Comparison of ENCODE assay signal across 8 cellular contexts in genomic region chr17:58007781-58008706, GRCh38. TPM values are rescaled to one million over a fixed set of nuclear protein-coding genes. Genes with fewer than 3 reads are reported as not detected.
DNase-seq lines count a peak whose midpoint lies in the region; ATAC-seq, FAIRE-seq and TF ChIP-seq lines count a peak whose summit lies in the region.

No MANE protein-coding gene starts in this region.

- CTCF ChIA-PET in GM10248 (lab: Yijun Ruan, JAX), result interaction anchor here (0.8 to 2.8 kb wide), 9 partner anchors 8 to 174 kb away, joined by 3 to 22 read pairs (median 5); no protein-coding TSS in a partner anchor

- FAIRE-seq in urothelium cell line (lab: Jason Lieb, UNC), result no peak

- peak overlapping the region; percentile 86 for H3K4me2 ChIP-seq in MM.1S (ENCODE audit: low read depth, low read length)

- H3K27ac ChIP-seq in MM.1S (ENCODE audit: low read length), result peak overlapping the region; percentile 90
- H3K27ac ChIP-seq in dorsolateral prefrontal cortex, result peak overlapping the region in 58 of 59 donors; percentile 85 to 99 (median 98)

- peak overlapping the region; percentile 88 for H2AFZ ChIP-seq in MM.1S (ENCODE audit: low read length)

- peaks cover 16% of the 10 kb centered on the region for H3F3A ChIP-seq in MM.1S (ENCODE audit: insufficient read depth, low read length)

- DNase-seq in MM.1S (no peak), dorsolateral prefrontal cortex (peak in 1 of 10 donors; percentile 46), natural killer cell (no peak), GM10248 (ENCODE audit: extremely low spot score) (no peak), urothelium cell line (ENCODE audit: low spot score) (no peak)
- no peak for DNase-seq in stimulated activated CD4-positive, alpha-beta T cell treated with anti-CD3 and anti-CD28 coated beads, Interleukin-2, amount 100 ng/mL, for 48 hours

- ATAC-seq in GM18499 (IDR thresholded peaks at IDR 0.05; ENCODE audit: insufficient read depth, unreplicated experiment) (peak; percentile 8), GM21825 (IDR thresholded peaks at IDR 0.05; ENCODE audit: unreplicated experiment) (peak; percentile 20), natural killer cell (no peak)

- peaks cover 29% of the 10 kb centered on the region for H3K36me3 ChIP-seq in MM.1S (replicated peaks; ENCODE audit: insufficient read depth, low read length)

- H3K4me3 Mint-ChIP-seq in natural killer cell, result peak overlapping the region; percentile 99

- H3K4me1 ChIP-seq in MM.1S (ENCODE audit: low read length), result peaks cover 15% of the 10 kb centered on the region

- peak overlapping the region; percentile 99 for H3K4me3 ChIP-seq in MM.1S (ENCODE audit: low read length)
- H3K4me3 ChIP-seq in dorsolateral prefrontal cortex, result peak overlapping the region; percentile 62 to 100 (median 96)

- no peaks in the 10 kb centered on the region for H3K9me3 ChIP-seq in MM.1S (replicated peaks; ENCODE audit: insufficient read depth, low read length)

- peaks cover 31% of the 10 kb centered on the region for H4K20me1 ChIP-seq in MM.1S (ENCODE audit: insufficient read depth, low read length)

- H3K4me1 Mint-ChIP-seq in natural killer cell, result peaks cover 44 to 47% of the 10 kb centered on the region in 2 donors

- no peaks in the 10 kb centered on the region for H3K9me2 ChIP-seq in MM.1S (replicated peaks; ENCODE audit: insufficient read depth, low read length)

- POLR2A ChIA-PET in GM10248 (lab: Yijun Ruan, JAX), result interaction anchor here (0.5 to 2.3 kb wide), 12 partner anchors 9 to 623 kb away, joined by 3 to 16 read pairs (median 6); partner anchors contain the start of genes DYNLL2, MRPS23 and VEZF1

- TF ChIP-seq CTCF in MM.1S (IDR thresholded peaks at IDR 0.05; ENCODE audit: low read length) (no peak), dorsolateral prefrontal cortex (IDR thresholded peaks at IDR 0.05 in 54 of 56, conservative IDR thresholded peaks at IDR 0.05 in 2 of 56; ENCODE audit: low read depth in 1 of 56, partially characterized antibody in 56 of 56) (peak in 5 of 56 donors; percentile 3 to 14 (median 7)), natural killer cell (IDR thresholded peaks at IDR 0.05) (no peak), GM10248 (IDR thresholded peaks at IDR 0.05; ENCODE audit: control extremely low read depth, extremely low read depth, low read depth, missing control alignments) (no peak)

- H3K9ac ChIP-seq in MM.1S (ENCODE audit: low read length), result peak overlapping the region; percentile 100

- H3K79me2 ChIP-seq in MM.1S (ENCODE audit: low read length), result peaks cover 41% of the 10 kb centered on the region

- no peaks in the 10 kb centered on the region for H3K9me3 Mint-ChIP-seq in natural killer cell

- intact Hi-C loops in dorsolateral prefrontal cortex (cut with DNase I), result loop anchor here (1.0 to 10.0 kb wide), 5 partner anchors 75 to 921 kb away; partner anchors contain the start of genes MKS1 (in 2 of the 2), AKAP1 (in 1 of the 2), DYNLL2 (in 1 of the 2) and MRPS23 (in 1 of the 2)
- intact Hi-C loops in natural killer cell (cut with micrococcal nuclease), result loop anchor here (1.0 to 10.0 kb wide), 7 partner anchors 21 to 507 kb away; partner anchors contain the start of genes DYNLL2, MKS1, MRPS23 and MTMR4

- H3K27ac Mint-ChIP-seq in natural killer cell, result peak overlapping the region; percentile 99

- no peaks in the 10 kb centered on the region for H3K27me3 ChIP-seq in MM.1S (replicated peaks; ENCODE audit: insufficient read depth, low read length)
- no peaks in the 10 kb centered on the region for H3K27me3 ChIP-seq in dorsolateral prefrontal cortex

- peaks cover 16% of the 10 kb centered on the region for H3K36me3 Mint-ChIP-seq in natural killer cell

- H3K27me3 Mint-ChIP-seq in natural killer cell (ENCODE audit: low read depth in 2 of 2), result peaks cover 0 to 4% of the 10 kb centered on the region in 2 donors

RNA-seq across cellular contexts. Expression of gene SRSF1, which starts 1.0 kb away (rescaled TPM):
- 100 to 1,000 TPM; 111 to 191 (median 137) TPM for total RNA-seq in dorsolateral prefrontal cortex
- 100 to 1,000 TPM; 125 to 157 (median 137) TPM for total RNA-seq in natural killer cell

RNA-seq across cellular contexts. Expression of gene VEZF1, which starts 20.0 kb away (rescaled TPM):
- total RNA-seq in dorsolateral prefrontal cortex (100 to 1,000 TPM in 1 of 120 experiments, 10 to 100 TPM in 119; 29.6 to 117 (median 50.6) TPM), natural killer cell (10 to 100 TPM; 49.8 to 64.6 (median 63.4) TPM)

RNA-seq across cellular contexts. Expression of gene CUEDC1, which starts 52.8 kb away (rescaled TPM):
- total RNA-seq in dorsolateral prefrontal cortex, result 100 to 1,000 TPM in 1 of 120 experiments, 10 to 100 TPM in 119; 17.3 to 105 (median 33.6) TPM
- 1 to 10 TPM; 1.5 to 3.7 (median 2.6) TPM for total RNA-seq in natural killer cell

Comparison
In these comparisons a context has a peak if more than half of its experiments do, and no peak if none do; other contexts are left out.
1. ATAC-seq: peak in GM18499 (single experiment) and GM21825 (single experiment); none in natural killer cell (0 of 3).